8 cellular contexts compared by ENCODE assay signal in genomic region chr3:129317014-129317771, GRCh38. TPM values are rescaled to one million over a fixed set of nuclear protein-coding genes. Genes with fewer than 3 reads are reported as not detected.
A peak's percentile ranks its signal among the peaks of the same experiment; 100 is the strongest.
DNase-seq lines count a peak whose midpoint lies in the region; ATAC-seq, FAIRE-seq and TF ChIP-seq lines count a peak whose summit lies in the region.

No MANE protein-coding gene starts in this region.

- intact Hi-C loops in prostate gland (cut with DNase I) = loop anchor here (2.0 kb wide), 1 partner anchor 38 kb away; the partner anchor contains the start of gene HMCES

- H2AFZ ChIP-seq in GM23248 = peak overlapping the region; percentile 94

- no peaks in the 10 kb centered on the region for H3K27me3 ChIP-seq in GM23248 (replicated peaks; ENCODE audit: insufficient read depth)
- no peaks in the 10 kb centered on the region for H3K27me3 ChIP-seq in prostate gland (replicated peaks; ENCODE audit: insufficient read depth)

- H3K4me2 ChIP-seq in GM23248 (ENCODE audit: unreplicated experiment) = peak overlapping the region; percentile 89

- no peaks in the 10 kb centered on the region for H3K9me2 ChIP-seq in GM23248 (ENCODE audit: insufficient read depth)

- H3F3A ChIP-seq in GM23248 (ENCODE audit: insufficient read depth) = no peaks in the 10 kb centered on the region

- no peak for TF ChIP-seq CTCF in fibroblast of villous mesenchyme (IDR thresholded peaks at IDR 0.05; ENCODE audit: insufficient read depth, low read depth, low read length)
- TF ChIP-seq CTCF in prostate gland (IDR thresholded peaks at IDR 0.05) = no peak

- no peak for TF ChIP-seq POLR2A in prostate gland (IDR thresholded peaks at IDR 0.05)

- peak overlapping the region; percentile 92 for H3K27ac Mint-ChIP-seq in T-helper 17 cell

- no peaks in the 10 kb centered on the region for H3K27me3 Mint-ChIP-seq in T-helper 17 cell

- H3K4me3 Mint-ChIP-seq in T-helper 17 cell = peak overlapping the region; percentile 91

- H3K4me1 Mint-ChIP-seq in T-helper 17 cell = peaks cover 21% of the 10 kb centered on the region

- H3K4me3 ChIP-seq in GM23248 = peak overlapping the region; percentile 97
- H3K4me3 ChIP-seq in fibroblast of villous mesenchyme (ENCODE audit: low read depth, low read length) = peak overlapping the region; percentile 89
- H3K4me3 ChIP-seq in prostate gland = peak overlapping the region; percentile 77 to 92

- WGBS in GM23248 (ENCODE audit: low coverage in 1 of 2, low lambda C conversion rate in 2 of 2, missing lambda C conversion rate in 2 of 2), 2 experiments = 32 to 34% methylated on average over 15 of the region's 15 CpGs
- WGBS in prostate gland = 27% methylated on average over 15 of the region's 15 CpGs

- peak overlapping the region; percentile 92 for H3K9ac ChIP-seq in GM23248

- ATAC-seq in T-helper 17 cell = no peak
- no peak for ATAC-seq in HG02642 (IDR thresholded peaks at IDR 0.05; ENCODE audit: poor library complexity, unreplicated experiment)

- in situ Hi-C loops in GM23248 (cut with MboI) = no loop called here

- no peaks in the 10 kb centered on the region for H3K36me3 ChIP-seq in GM23248 (ENCODE audit: low read depth)
- no peaks in the 10 kb centered on the region for H3K36me3 ChIP-seq in prostate gland

- FAIRE-seq in RCC 7860 (lab: Jason Lieb, UNC) = no peak

- DNase-seq in GM23248 = no peak
- DNase-seq in T-helper 17 cell = no peak
- no peak for DNase-seq in fibroblast of villous mesenchyme (ENCODE audit: low read depth)
- DNase-seq in prostate gland (ENCODE audit: low spot score) = no peak
- DNase-seq in RCC 7860 (ENCODE audit: low spot score) = no peak
- DNase-seq in stimulated activated CD4-positive, alpha-beta T cell treated with anti-CD3 and anti-CD28 coated beads, Interleukin-15, amount 100 ng/mL, for 24 hours = no peak
- no peak for DNase-seq in NCI-H187 (lab: John Stamatoyannopoulos, UW)

- peaks cover 4% of the 10 kb centered on the region; the same call in 1 of the 2 replicates for H3K79me2 ChIP-seq in GM23248 (ENCODE audit: insufficient read depth)

- peaks cover 2% of the 10 kb centered on the region for H3K36me3 Mint-ChIP-seq in T-helper 17 cell (ENCODE audit: low read depth)

- 0 out of 2 replicates have a peak, but pooled peaks cover 5% of the 10 kb centered on the region for H3K4me1 ChIP-seq in GM23248 (ENCODE audit: insufficient read depth)
- peaks cover 9% of the 10 kb centered on the region for H3K4me1 ChIP-seq in prostate gland (replicated peaks)

- no peaks in the 10 kb centered on the region for H4K20me1 ChIP-seq in GM23248 (ENCODE audit: insufficient read depth)

- H3K27ac ChIP-seq in GM23248 (peak overlapping the region; percentile 84), prostate gland (peak overlapping the region; percentile 95 to 98)

- H3K9me3 ChIP-seq in GM23248 (ENCODE audit: low read depth) = no peaks in the 10 kb centered on the region
- no peaks in the 10 kb centered on the region for H3K9me3 ChIP-seq in T-helper 17 cell (ENCODE audit: control insufficient read depth, low read length, poor library complexity, severe bottlenecking)
- H3K9me3 ChIP-seq in prostate gland = no peaks in the 10 kb centered on the region

RNA-seq across cellular contexts. Expression of gene HMCES, which starts 38.5 kb away (rescaled TPM):
- 10.6 and 12.5 TPM in 2 replicates for total RNA-seq in GM23248 (2014; rRNA removed; shearing (Covaris generic))
- polyA plus RNA-seq in GM23248 (2016; fragmentation: Nextera tagmentation; extraction: Ambion mirVana) = 33.2 and 33.5 TPM in 2 replicates
- total RNA-seq in T-helper 17 cell (10 to 100 TPM; 48.2 to 55.3 TPM), fibroblast of villous mesenchyme (18.0 and 29.4 TPM in 2 replicates), prostate gland (10 to 100 TPM; 29.1 to 34.9 TPM)
